ENCODE assay signal across 18 cellular contexts in the genomic region with DNA sequence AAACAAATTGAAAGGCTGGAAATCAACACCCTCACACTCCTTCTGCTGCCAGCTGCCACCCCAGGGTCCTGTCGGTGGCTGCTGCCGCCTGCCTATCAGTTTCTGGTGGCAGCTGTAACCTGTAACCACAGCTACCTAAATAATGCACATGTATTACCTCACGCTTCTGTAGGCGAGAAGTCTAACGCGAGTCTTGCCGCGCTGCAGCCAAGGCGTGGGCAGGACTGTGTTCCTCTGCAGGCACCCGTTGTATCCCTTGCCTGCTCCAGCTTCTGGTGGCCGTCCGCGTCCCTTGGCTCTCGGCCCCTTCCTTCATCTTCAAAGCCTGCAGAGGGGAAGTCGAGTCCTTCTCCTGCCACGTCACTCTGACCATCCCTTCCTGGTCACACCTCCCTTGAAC. TPM values are rescaled to one million over a fixed set of nuclear protein-coding genes. Genes with fewer than 3 reads are reported as not detected.
DNase-seq lines count a peak whose midpoint lies in the region; ATAC-seq and TF ChIP-seq lines count a peak whose summit lies in the region.
"Had no signal": no experiment of that assay in that cellular context is flagged by ENCODE, and none has a peak within 500 bp of the region (broad histone marks: within the 10 kb centered on the region; RNA-seq: fewer than 3 reads in every experiment).

No MANE protein-coding gene starts in this region.

- no peaks in the 10 kb centered on the region for H3K9me3 ChIP-seq in left ventricle myocardium inferior (replicated peaks)

- TF ChIP-seq CTCF in left ventricle myocardium inferior (IDR thresholded peaks at IDR 0.05; ENCODE audit: borderline replicate concordance) = no peak
- no peak for TF ChIP-seq CTCF in endothelial cell (IDR thresholded peaks at IDR 0.05; ENCODE audit: unreplicated experiment)

- peak overlapping the region; percentile 24 for H3K4me3 Mint-ChIP-seq in endothelial cell (ENCODE audit: unreplicated experiment)
- H3K4me3 Mint-ChIP-seq: CD4-positive, CD25-positive, alpha-beta regulatory T cell; IgD-negative memory B cell; T-cell had no signal

- peak overlapping the region; percentile 75 for H3K27ac ChIP-seq in left ventricle myocardium inferior (replicated peaks)

- H3K27me3 ChIP-seq in left ventricle myocardium inferior (ENCODE audit: low read depth) = no peaks in the 10 kb centered on the region

- H3K4me1 Mint-ChIP-seq in endothelial cell (ENCODE audit: unreplicated experiment) = peaks cover 14% of the 10 kb centered on the region
- H3K4me1 Mint-ChIP-seq: T-cell had no signal

- peaks cover 84% of the 10 kb centered on the region for H3K36me3 ChIP-seq in left ventricle myocardium inferior

- peaks cover 22% of the 10 kb centered on the region for H3K4me1 ChIP-seq in left ventricle myocardium inferior

- DNase-seq in left ventricle myocardium inferior (no peak), Right ventricle myocardium inferior (ENCODE audit: missing footprints) (no peak), NCI-H82 treated with DMSO at 0.1 percent for 48 hours (lab: John Stamatoyannopoulos, UW; ENCODE audit: unreplicated experiment) (peak; percentile 39), endothelial cell (ENCODE audit: low spot score) (no peak), SW480 (ENCODE audit: low spot score) (no peak)
- no peak for DNase-seq in activated effector memory CD4-positive, alpha-beta T cell treated with Interleukin-2 at 50 U/mL for 16 hours
- DNase-seq: CD4-positive, CD25-positive, alpha-beta regulatory T cell; DMS79; H7; NCI-H1105; NCI-H146; NCI-H2029; NCI-H446 treated with DMSO at 0.1 percent for 48 hours; NK-92 treated with Interleukin-12 subunit alpha and Interleukin-12 subunit beta, amount 100 ng/mL, for 24 hours; T-cell had no signal

- ATAC-seq in Right ventricle myocardium inferior = no peak
- ATAC-seq in HG02763 (IDR thresholded peaks at IDR 0.05; ENCODE audit: unreplicated experiment) = no peak
- ATAC-seq: SK-N-SH treated with all-trans-retinoic acid at 6 μM for 48 hours, T-cell had no signal

- H3K9me3 Mint-ChIP-seq in endothelial cell (ENCODE audit: unreplicated experiment) = no peaks in the 10 kb centered on the region
- H3K9me3 Mint-ChIP-seq: IgD-negative memory B cell, T-cell had no signal

- H3K36me3 Mint-ChIP-seq in endothelial cell (ENCODE audit: low read depth, unreplicated experiment) = peaks cover 36% of the 10 kb centered on the region

- peak overlapping the region; percentile 28 for H3K27ac Mint-ChIP-seq in endothelial cell (ENCODE audit: unreplicated experiment)
- H3K27ac Mint-ChIP-seq: CD4-positive, CD25-positive, alpha-beta regulatory T cell; T-cell had no signal

- peaks cover 7% of the 10 kb centered on the region for H3K27me3 Mint-ChIP-seq in endothelial cell (ENCODE audit: unreplicated experiment)
- H3K27me3 Mint-ChIP-seq: CD4-positive, CD25-positive, alpha-beta regulatory T cell; IgD-negative memory B cell; T-cell had no signal

- intact Hi-C loops in left ventricle myocardium inferior (cut with micrococcal nuclease) (no loop called here), Right ventricle myocardium inferior (cut with DNase I) (no loop called here)

- no peak overlapping the region for H3K4me3 ChIP-seq in left ventricle myocardium inferior

RNA-seq across cellular contexts. Expression of a gene that starts 44.1 kb away (rescaled TPM):
- total RNA-seq in left ventricle myocardium inferior = 42.7 TPM
- 44.1 TPM for total RNA-seq in Right ventricle myocardium inferior
- 4.1 TPM for total RNA-seq in endothelial cell (ENCODE audit: unreplicated experiment)

RNA-seq across cellular contexts. Expression of a gene that starts 59.5 kb away (rescaled TPM):
- total RNA-seq in left ventricle myocardium inferior = not detected
- total RNA-seq in Right ventricle myocardium inferior = not detected
- total RNA-seq in endothelial cell (ENCODE audit: unreplicated experiment) = not detected
- total RNA-seq: CD4-positive, CD25-positive, alpha-beta regulatory T cell; H7; T-cell had no signal
